Comparison of ENCODE assay signal across 1 cellular context in the genomic region with DNA sequence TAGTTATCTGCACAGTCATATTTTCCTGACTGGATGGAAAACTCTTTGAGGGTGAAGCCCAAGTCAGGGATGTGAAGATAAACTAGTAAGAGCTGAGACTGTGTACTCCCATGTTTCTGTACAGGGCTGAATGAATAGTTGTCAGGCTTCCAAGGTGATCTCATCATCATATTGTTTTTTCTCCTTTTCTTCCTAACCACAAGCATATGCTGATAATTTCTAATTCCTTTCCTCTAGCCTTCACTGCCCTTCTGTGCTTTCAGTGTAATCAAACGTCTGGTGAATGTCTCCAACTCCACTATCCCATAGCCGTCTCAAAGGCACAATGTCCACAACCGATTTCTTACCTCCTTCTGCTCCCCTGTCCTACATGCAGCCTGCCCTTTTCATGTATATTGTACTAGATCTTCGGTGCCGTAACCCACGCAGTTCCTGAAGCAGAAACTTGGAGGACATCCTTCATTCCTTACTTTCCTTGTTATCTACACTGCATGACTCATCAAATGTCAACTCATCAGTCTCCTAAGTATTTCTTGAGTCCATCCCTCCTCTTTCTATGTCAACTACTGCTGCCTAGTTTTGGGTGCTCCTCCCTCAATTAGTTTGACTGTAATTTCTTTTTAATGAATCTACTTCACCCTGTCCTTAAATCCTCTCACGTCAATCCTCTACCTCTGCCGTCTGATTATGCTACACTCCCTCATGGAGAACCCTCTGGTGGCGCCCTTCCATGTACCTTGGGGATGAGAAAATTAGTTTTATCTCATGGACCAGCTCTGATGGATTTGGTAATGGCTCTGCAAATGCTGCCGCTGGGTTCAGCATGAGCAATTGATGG.
TF ChIP-seq lines count a peak whose summit lies in the region.

No MANE protein-coding gene starts in this region.

TF ChIP-seq in K562, 482 proteins besides CTCF, POLR2A, EP300 and RAD21 (continued from another document and continues in another):
- TF ChIP-seq, protein P1, sequence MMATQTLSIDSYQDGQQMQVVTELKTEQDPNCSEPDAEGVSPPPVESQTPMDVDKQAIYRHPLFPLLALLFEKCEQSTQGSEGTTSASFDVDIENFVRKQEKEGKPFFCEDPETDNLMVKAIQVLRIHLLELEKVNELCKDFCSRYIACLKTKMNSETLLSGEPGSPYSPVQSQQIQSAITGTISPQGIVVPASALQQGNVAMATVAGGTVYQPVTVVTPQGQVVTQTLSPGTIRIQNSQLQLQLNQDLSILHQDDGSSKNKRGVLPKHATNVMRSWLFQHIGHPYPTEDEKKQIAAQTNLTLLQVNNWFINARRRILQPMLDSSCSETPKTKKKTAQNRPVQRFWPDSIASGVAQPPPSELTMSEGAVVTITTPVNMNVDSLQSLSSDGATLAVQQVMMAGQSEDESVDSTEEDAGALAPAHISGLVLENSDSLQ (IDR thresholded peaks at IDR 0.05), result peak; percentile 84
- TF ChIP-seq CREB1 (IDR thresholded peaks at IDR 0.05) (no peak), CREB1 (CRISPR knock-in tag; IDR thresholded peaks at IDR 0.05) (peak; percentile 59; the same call in 1 of the 2 replicates), BCOR (IDR thresholded peaks at IDR 0.05) (peak; percentile 72; the same call in 1 of the 2 replicates), KAT7 (CRISPR knock-in tag; IDR thresholded peaks at IDR 0.05; ENCODE audit: borderline replicate concordance) (0 out of 2 replicates have a peak, but pooled peaks have one; percentile 85), CCNT2 (IDR thresholded peaks at IDR 0.05; ENCODE audit: borderline replicate concordance, extremely low read depth, insufficient read length, low read depth, low read length) (peak; percentile 24), ZBTB17 (CRISPR knock-in tag; IDR thresholded peaks at IDR 0.05) (peak; percentile 80), RBBP5 (IDR thresholded peaks at IDR 0.05; ENCODE audit: borderline replicate concordance, insufficient read depth, low read length, poor library complexity, severe bottlenecking) (peak; percentile 50), ZNF436 (CRISPR knock-in tag; IDR thresholded peaks at IDR 0.05) (no peak), MTA3 (IDR thresholded peaks at IDR 0.05; ENCODE audit: borderline replicate concordance) (peak; percentile 83), ZNF263 (CRISPR knock-in tag; IDR thresholded peaks at IDR 0.05; ENCODE audit: borderline replicate concordance) (peak; percentile 94), JUNB (CRISPR knock-in tag; conservative IDR thresholded peaks at IDR 0.05) (peak; percentile 85), BACH1 (tag; IDR thresholded peaks at IDR 0.05) (peak; percentile 77), GATA2 (CRISPR knock-in tag; IDR thresholded peaks at IDR 0.05) (peak; percentile 28; the same call in 1 of the 2 replicates), TEAD4 (IDR thresholded peaks at IDR 0.05; ENCODE audit: low read length) (peak; percentile 49; the same call in 1 of the 2 replicates), TEAD4 (CRISPR knock-in tag; IDR thresholded peaks at IDR 0.05; ENCODE audit: borderline replicate concordance) (no peak), MYBL2 (IDR thresholded peaks at IDR 0.05; ENCODE audit: low read depth) (no peak), MYBL2 (CRISPR knock-in tag; IDR thresholded peaks at IDR 0.05; ENCODE audit: borderline replicate concordance) (no peak), MEF2D (tag; conservative IDR thresholded peaks at IDR 0.05; ENCODE audit: low read depth) (peak; percentile 46; the same call in 1 of the 2 replicates), C11orf30 (IDR thresholded peaks at IDR 0.05; ENCODE audit: low read depth) (peak; percentile 96), ZNF592 (IDR thresholded peaks at IDR 0.05) (peak; percentile 28; the same call in 1 of the 2 replicates), TRIM28 (IDR thresholded peaks at IDR 0.05) (peak; percentile 23; the same call in 1 of the 2 replicates), TOE1 (IDR thresholded peaks at IDR 0.05; ENCODE audit: borderline replicate concordance) (0 out of 2 replicates have a peak, but pooled peaks have one; percentile 22), TOE1 (CRISPR knock-in tag; IDR thresholded peaks at IDR 0.05; ENCODE audit: borderline replicate concordance, low read depth) (no peak; the same call in 1 of the 2 replicates), ZC3H11A (IDR thresholded peaks at IDR 0.05; ENCODE audit: low read depth, low read length) (no peak), KDM1A (IDR thresholded peaks at IDR 0.05) (peak; percentile 65 to 72; a peak in 3 of 4 replicates), HDAC1 (IDR thresholded peaks at IDR 0.05) (peak in 1 of 2 experiments; percentile 82; a peak in 2 of 4 replicates), SIRT6 (IDR thresholded peaks at IDR 0.05; ENCODE audit: low read depth, low read length) (no peak), HMBOX1 (IDR thresholded peaks at IDR 0.05) (peak; percentile 89), NFIC (IDR thresholded peaks at IDR 0.05) (peak; percentile 37; the same call in 1 of the 2 replicates), CSDE1 (IDR thresholded peaks at IDR 0.05) (no peak), ETV1 (tag; conservative IDR thresholded peaks at IDR 0.05; ENCODE audit: low read depth) (0 out of 2 replicates have a peak, but pooled peaks have one; percentile 12), HDAC2 (IDR thresholded peaks at IDR 0.05) (peak; percentile 86), MAFF (IDR thresholded peaks at IDR 0.05; ENCODE audit: low read length) (peak; percentile 94), ARID2 (IDR thresholded peaks at IDR 0.05) (peak; percentile 69), CBX3 (IDR thresholded peaks at IDR 0.05; ENCODE audit: borderline replicate concordance in 1 of 2, low read length in 2 of 2) (peak in 1 of 2 experiments; percentile 67; a peak in 1 of 3 replicates), TRIM24 (IDR thresholded peaks at IDR 0.05) (peak; percentile 47 to 62; a peak in 3 of 4 replicates), KDM5B (IDR thresholded peaks at IDR 0.05; ENCODE audit: insufficient replicate concordance, low read depth, low read length) (peak; percentile 28), DNMT1 (IDR thresholded peaks at IDR 0.05) (no peak), HDGF (IDR thresholded peaks at IDR 0.05) (0 out of 2 replicates have a peak, but pooled peaks have one; percentile 12), ZNF668 (CRISPR knock-in tag; IDR thresholded peaks at IDR 0.05) (no peak), ZNF41 (CRISPR knock-in tag; conservative IDR thresholded peaks at IDR 0.05) (no peak), SMAD2 (IDR thresholded peaks at IDR 0.05; ENCODE audit: low read depth, low read length) (no peak), CBFA2T2 (conservative IDR thresholded peaks at IDR 0.05) (0 out of 2 replicates have a peak, but pooled peaks have one; percentile 10), NR3C1 (CRISPR knock-in tag; IDR thresholded peaks at IDR 0.05) (no peak), LEF1 (IDR thresholded peaks at IDR 0.05) (peak; percentile 63; the same call in 1 of the 2 replicates), SRSF3 (IDR thresholded peaks at IDR 0.05; ENCODE audit: insufficient read depth, low read length) (no peak)
- TF ChIP-seq, protein P2, sequence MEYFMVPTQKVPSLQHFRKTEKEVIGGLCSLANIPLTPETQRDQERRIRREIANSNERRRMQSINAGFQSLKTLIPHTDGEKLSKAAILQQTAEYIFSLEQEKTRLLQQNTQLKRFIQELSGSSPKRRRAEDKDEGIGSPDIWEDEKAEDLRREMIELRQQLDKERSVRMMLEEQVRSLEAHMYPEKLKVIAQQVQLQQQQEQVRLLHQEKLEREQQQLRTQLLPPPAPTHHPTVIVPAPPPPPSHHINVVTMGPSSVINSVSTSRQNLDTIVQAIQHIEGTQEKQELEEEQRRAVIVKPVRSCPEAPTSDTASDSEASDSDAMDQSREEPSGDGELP (CRISPR knock-in tag; IDR thresholded peaks at IDR 0.05; ENCODE audit: borderline replicate concordance), result no peak
- TF ChIP-seq, protein P3, sequence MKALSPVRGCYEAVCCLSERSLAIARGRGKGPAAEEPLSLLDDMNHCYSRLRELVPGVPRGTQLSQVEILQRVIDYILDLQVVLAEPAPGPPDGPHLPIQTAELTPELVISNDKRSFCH (CRISPR knock-in tag; IDR thresholded peaks at IDR 0.05), result no peak
- TF ChIP-seq, protein P3 (tag; IDR thresholded peaks at IDR 0.05), result peak; percentile 57; the same call in 1 of the 2 replicates
- TF ChIP-seq, protein P4, sequence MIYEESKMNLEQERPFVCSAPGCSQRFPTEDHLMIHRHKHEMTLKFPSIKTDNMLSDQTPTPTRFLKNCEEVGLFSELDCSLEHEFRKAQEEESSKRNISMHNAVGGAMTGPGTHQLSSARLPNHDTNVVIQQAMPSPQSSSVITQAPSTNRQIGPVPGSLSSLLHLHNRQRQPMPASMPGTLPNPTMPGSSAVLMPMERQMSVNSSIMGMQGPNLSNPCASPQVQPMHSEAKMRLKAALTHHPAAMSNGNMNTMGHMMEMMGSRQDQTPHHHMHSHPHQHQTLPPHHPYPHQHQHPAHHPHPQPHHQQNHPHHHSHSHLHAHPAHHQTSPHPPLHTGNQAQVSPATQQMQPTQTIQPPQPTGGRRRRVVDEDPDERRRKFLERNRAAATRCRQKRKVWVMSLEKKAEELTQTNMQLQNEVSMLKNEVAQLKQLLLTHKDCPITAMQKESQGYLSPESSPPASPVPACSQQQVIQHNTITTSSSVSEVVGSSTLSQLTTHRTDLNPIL (CRISPR knock-in tag; IDR thresholded peaks at IDR 0.05), result no peak
- TF ChIP-seq, protein P5, sequence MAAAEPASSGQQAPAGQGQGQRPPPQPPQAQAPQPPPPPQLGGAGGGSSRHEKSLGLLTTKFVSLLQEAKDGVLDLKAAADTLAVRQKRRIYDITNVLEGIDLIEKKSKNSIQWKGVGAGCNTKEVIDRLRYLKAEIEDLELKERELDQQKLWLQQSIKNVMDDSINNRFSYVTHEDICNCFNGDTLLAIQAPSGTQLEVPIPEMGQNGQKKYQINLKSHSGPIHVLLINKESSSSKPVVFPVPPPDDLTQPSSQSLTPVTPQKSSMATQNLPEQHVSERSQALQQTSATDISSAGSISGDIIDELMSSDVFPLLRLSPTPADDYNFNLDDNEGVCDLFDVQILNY (CRISPR knock-in tag; IDR thresholded peaks at IDR 0.05), result 0 out of 2 replicates have a peak, but pooled peaks have one; percentile 26
- TF ChIP-seq, protein P6, sequence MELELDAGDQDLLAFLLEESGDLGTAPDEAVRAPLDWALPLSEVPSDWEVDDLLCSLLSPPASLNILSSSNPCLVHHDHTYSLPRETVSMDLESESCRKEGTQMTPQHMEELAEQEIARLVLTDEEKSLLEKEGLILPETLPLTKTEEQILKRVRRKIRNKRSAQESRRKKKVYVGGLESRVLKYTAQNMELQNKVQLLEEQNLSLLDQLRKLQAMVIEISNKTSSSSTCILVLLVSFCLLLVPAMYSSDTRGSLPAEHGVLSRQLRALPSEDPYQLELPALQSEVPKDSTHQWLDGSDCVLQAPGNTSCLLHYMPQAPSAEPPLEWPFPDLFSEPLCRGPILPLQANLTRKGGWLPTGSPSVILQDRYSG (tag; conservative IDR thresholded peaks at IDR 0.05; ENCODE audit: low read depth), result 0 out of 2 replicates have a peak, but pooled peaks have one; percentile 28
